Comparison of ENCODE assay signal across 8 cellular contexts in the genomic region with DNA sequence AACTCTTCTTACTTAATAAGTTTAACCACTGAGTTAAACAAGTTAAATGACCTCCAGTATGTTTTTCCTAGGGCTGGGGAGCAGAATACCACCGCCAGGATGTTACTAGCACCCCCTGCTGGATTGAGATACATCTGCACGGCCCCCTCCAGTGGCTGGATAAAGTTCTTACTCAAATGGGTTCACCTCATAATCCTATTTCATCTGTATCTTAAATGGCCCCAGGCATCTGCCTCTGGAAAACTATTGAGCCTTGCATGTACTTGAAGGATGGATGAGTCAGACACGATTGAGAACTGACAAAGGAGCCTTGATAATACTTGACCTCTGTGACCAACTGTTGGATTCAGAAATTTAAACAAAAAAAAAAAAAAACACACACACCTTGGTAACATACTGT.
DNase-seq lines count a peak whose midpoint lies in the region; ATAC-seq, FAIRE-seq and TF ChIP-seq lines count a peak whose summit lies in the region.

No MANE protein-coding gene starts in this region.

- H3K79me2 ChIP-seq in OCI-LY7 (ENCODE audit: insufficient read depth, low read depth, low read length) (peaks cover 2% of the 10 kb centered on the region; the same call in 1 of the 2 replicates), parathyroid adenoma (no peaks in the 10 kb centered on the region)

- FAIRE-seq in frontal cortex (lab: Jason Lieb, UNC) = peak; percentile 19

- peaks cover 21% of the 10 kb centered on the region for H3K4me1 ChIP-seq in OCI-LY7 (ENCODE audit: insufficient read depth, low read length, poor library complexity, severe bottlenecking)
- no peaks in the 10 kb centered on the region for H3K4me1 ChIP-seq in parathyroid adenoma

- H3K27ac ChIP-seq in OCI-LY7 (ENCODE audit: low read depth, low read length, poor library complexity, severe bottlenecking) (no peak overlapping the region), parathyroid adenoma (no peak overlapping the region)

- no TSS peak for BruUV-seq in OCI-LY7 (replicated peaks; lab: Mats Ljungman, UMichigan)

- intact Hi-C loops in OCI-LY7 (cut with micrococcal nuclease; ENCODE audit: unreplicated experiment) = loop anchor here (1.0 to 2.0 kb wide), 3 partner anchors 53 to 323 kb away; no protein-coding TSS in a partner anchor

- POLR2A ChIA-PET in OCI-LY7 (lab: Charles Lee) = interaction anchor here (0.8 to 1.3 kb wide), 2 partner anchors 33 to 48 kb away, joined by 4 to 5 read pairs; no protein-coding TSS in a partner anchor

- peaks cover 17% of the 10 kb centered on the region; the same call in 1 of the 2 replicates for H3K9me3 ChIP-seq in OCI-LY7 (ENCODE audit: low read length)
- no peaks in the 10 kb centered on the region for H3K9me3 ChIP-seq in parathyroid adenoma (ENCODE audit: control insufficient read depth, low read length)

- H3K4me2 ChIP-seq in OCI-LY7 (ENCODE audit: low read length) (no peak overlapping the region), parathyroid adenoma (ENCODE audit: low read length) (no peak overlapping the region)

- H3K4me3 ChIP-seq in OCI-LY7 (ENCODE audit: low read depth, low read length, poor library complexity, severe bottlenecking) (no peak overlapping the region), parathyroid adenoma (ENCODE audit: low read depth, low read length) (no peak overlapping the region)

- CTCF ChIA-PET in OCI-LY7 (lab: Charles Lee; ENCODE audit: unreplicated experiment) = interaction anchor here (0.6 to 1.0 kb wide), 6 partner anchors 32 to 682 kb away, joined by 3 to 4 read pairs (median 3); no protein-coding TSS in a partner anchor

- DNase-seq in COLO829 (ENCODE audit: low spot score) (peak; percentile 86), OCI-LY7 (ENCODE audit: low spot score) (peak; percentile 79), frontal cortex (ENCODE audit: low spot score in 2 of 2) (peak; percentile 4 to 20)
- peak; percentile 57 to 67 for DNase-seq in activated T-cell treated with anti-CD3 and anti-CD28 coated beads, Interleukin-2, amount 50 U/mL, for 48 hours

- ATAC-seq in GM19438 (IDR thresholded peaks at IDR 0.05; ENCODE audit: low read depth, unreplicated experiment) (peak; percentile 84), HG03457 (IDR thresholded peaks at IDR 0.05; ENCODE audit: unreplicated experiment) (peak; percentile 76), GM19023 (IDR thresholded peaks at IDR 0.05; ENCODE audit: unreplicated experiment) (no peak)

- H3K27me3 ChIP-seq in parathyroid adenoma (ENCODE audit: control insufficient read depth, insufficient read depth, low read length) = no peaks in the 10 kb centered on the region

- no peaks in the 10 kb centered on the region for H4K20me1 ChIP-seq in OCI-LY7 (ENCODE audit: insufficient read depth, low read length)

- H3K9me2 ChIP-seq in OCI-LY7 (ENCODE audit: insufficient read depth, low read length) = no peaks in the 10 kb centered on the region

- TF ChIP-seq CTCF in OCI-LY7 (conservative IDR thresholded peaks at IDR 0.05; ENCODE audit: low read length) (peak; percentile 99), parathyroid adenoma (IDR thresholded peaks at IDR 0.05) (peak; percentile 75)

- H2AFZ ChIP-seq in OCI-LY7 (ENCODE audit: low read length) = no peak overlapping the region
- H2AFZ ChIP-seq in parathyroid adenoma = no peak overlapping the region

- H3K36me3 ChIP-seq in OCI-LY7 (ENCODE audit: insufficient read depth, low read length) (peaks cover 98% of the 10 kb centered on the region), parathyroid adenoma (ENCODE audit: control insufficient read depth, insufficient read depth, low read length) (no peaks in the 10 kb centered on the region)

- no peak overlapping the region for H3K9ac ChIP-seq in parathyroid adenoma

Comparison
In these comparisons a context has a peak if more than half of its experiments do, and no peak if none do; other contexts are left out.
1. DNase-seq: peak in every context shown above with its lines; median percentile 86 in COLO829; 79 in OCI-LY7; 62 in activated T-cell treated with anti-CD3 and anti-CD28 coated beads, Interleukin-2, amount 50 U/mL, for 48 hours; 12 in frontal cortex.